Comparison of ENCODE assay signal across 1 cellular context in genomic region chr3:114155370-114155821, GRCh38.
A peak's percentile ranks its signal among the peaks of the same experiment; 100 is the strongest.
TF ChIP-seq lines count a peak whose summit lies in the region.

No MANE protein-coding gene starts in this region.

TF ChIP-seq in K562, 482 proteins besides CTCF, POLR2A, EP300 and RAD21 (continued from another document):
- peak; percentile 84 for TF ChIP-seq CTCFL (IDR thresholded peaks at IDR 0.05; ENCODE audit: borderline replicate concordance, insufficient read depth, low read depth, low read length, poor library complexity, severe bottlenecking)
- no peak for TF ChIP-seq ZEB2 (IDR thresholded peaks at IDR 0.05)
- no peak for TF ChIP-seq RNF2 (IDR thresholded peaks at IDR 0.05)
- TF ChIP-seq KAT8 (IDR thresholded peaks at IDR 0.05; ENCODE audit: low read depth): peak; percentile 81
- no peak for TF ChIP-seq PRPF4 (IDR thresholded peaks at IDR 0.05; ENCODE audit: insufficient read depth, low read depth, low read length, poor library complexity, severe bottlenecking)
- no peak for TF ChIP-seq ZNF274 (IDR thresholded peaks at IDR 0.05; ENCODE audit: borderline replicate concordance, low read depth, low read length)
- peak; percentile 40; the same call in 1 of the 2 replicates for TF ChIP-seq MGA (IDR thresholded peaks at IDR 0.05)
- peak; percentile 47; the same call in 1 of the 2 replicates for TF ChIP-seq L3MBTL2 (IDR thresholded peaks at IDR 0.05)
- TF ChIP-seq YY1 (IDR thresholded peaks at IDR 0.05; ENCODE audit: borderline replicate concordance in 1 of 3, control insufficient read depth in 1 of 3, extremely low read depth in 1 of 3, insufficient read depth in 3 of 3, insufficient read length in 1 of 3, insufficient replicate concordance in 2 of 3, low read depth in 1 of 3, low read length in 2 of 3): peak in 2 of 3 experiments; percentile 52 to 84
- TF ChIP-seq CBX3 (IDR thresholded peaks at IDR 0.05; ENCODE audit: borderline replicate concordance in 1 of 2, low read length in 2 of 2): 0 out of 3 replicates have a peak, but pooled peaks of 1 of the 2 experiments have one; percentile 46
- TF ChIP-seq JUND (IDR thresholded peaks at IDR 0.05; ENCODE audit: borderline replicate concordance, low read depth, low read length): 0 out of 2 replicates have a peak, but pooled peaks have one; percentile 11
- TF ChIP-seq JUND (tag; IDR thresholded peaks at IDR 0.05; ENCODE audit: borderline replicate concordance, low read depth, low read length): no peak
- TF ChIP-seq EHMT2 (IDR thresholded peaks at IDR 0.05): peak; percentile 58; the same call in 1 of the 2 replicates
- TF ChIP-seq TEAD4 (IDR thresholded peaks at IDR 0.05; ENCODE audit: low read length): peak; percentile 35; the same call in 1 of the 2 replicates
- no peak for TF ChIP-seq TEAD4 (CRISPR knock-in tag; IDR thresholded peaks at IDR 0.05; ENCODE audit: borderline replicate concordance)
- TF ChIP-seq SRSF1 (IDR thresholded peaks at IDR 0.05; ENCODE audit: low read depth, low read length): no peak
- TF ChIP-seq DEAF1 (CRISPR knock-in tag; IDR thresholded peaks at IDR 0.05): 0 out of 2 replicates have a peak, but pooled peaks have one; percentile 25
- TF ChIP-seq XRCC5 (IDR thresholded peaks at IDR 0.05; ENCODE audit: low read depth, low read length): 0 out of 2 replicates have a peak, but pooled peaks have one; percentile 53
TF ChIP-seq in K562: peak in this region for 12.
